In the genomic region with DNA sequence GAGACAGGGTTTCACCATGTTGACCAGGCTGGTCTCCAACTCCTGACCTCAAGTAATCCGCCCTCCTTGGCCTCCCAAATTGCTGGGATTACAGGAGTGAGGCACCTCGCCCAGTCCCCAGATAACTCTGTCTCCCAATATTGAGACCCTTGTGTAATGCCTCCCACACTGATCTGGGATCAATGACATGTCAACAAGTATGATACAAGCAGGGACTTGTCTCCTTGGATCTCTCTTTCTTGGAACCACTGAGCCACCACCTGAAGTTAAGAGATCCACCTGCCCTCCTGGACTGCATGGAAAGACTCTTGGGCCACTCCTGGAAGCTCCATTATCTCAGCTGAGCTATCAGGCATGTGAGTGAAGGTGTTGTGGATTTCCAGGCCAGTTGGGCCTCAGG, we compare ENCODE assay signal across 1 cellular context.
A peak's percentile ranks its signal among the peaks of the same experiment; 100 is the strongest.
TF ChIP-seq lines count a peak whose summit lies in the region.

No MANE protein-coding gene starts in this region.

TF ChIP-seq in GM12878, 131 proteins besides CTCF, POLR2A, EP300 and RAD21:
- TF ChIP-seq STAT1 (conservative IDR thresholded peaks at IDR 0.05), result no peak
- TF ChIP-seq POLR2AphosphoS5 (IDR thresholded peaks at IDR 0.05; ENCODE audit: low read length), result 0 out of 2 replicates have a peak, but pooled peaks have one; percentile 8
- TF ChIP-seq, protein P1, sequence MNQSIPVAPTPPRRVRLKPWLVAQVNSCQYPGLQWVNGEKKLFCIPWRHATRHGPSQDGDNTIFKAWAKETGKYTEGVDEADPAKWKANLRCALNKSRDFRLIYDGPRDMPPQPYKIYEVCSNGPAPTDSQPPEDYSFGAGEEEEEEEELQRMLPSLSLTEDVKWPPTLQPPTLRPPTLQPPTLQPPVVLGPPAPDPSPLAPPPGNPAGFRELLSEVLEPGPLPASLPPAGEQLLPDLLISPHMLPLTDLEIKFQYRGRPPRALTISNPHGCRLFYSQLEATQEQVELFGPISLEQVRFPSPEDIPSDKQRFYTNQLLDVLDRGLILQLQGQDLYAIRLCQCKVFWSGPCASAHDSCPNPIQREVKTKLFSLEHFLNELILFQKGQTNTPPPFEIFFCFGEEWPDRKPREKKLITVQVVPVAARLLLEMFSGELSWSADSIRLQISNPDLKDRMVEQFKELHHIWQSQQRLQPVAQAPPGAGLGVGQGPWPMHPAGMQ (IDR thresholded peaks at IDR 0.05; ENCODE audit: borderline replicate concordance), result no peak
- TF ChIP-seq NBN (IDR thresholded peaks at IDR 0.05), result no peak
- TF ChIP-seq CBX3 (IDR thresholded peaks at IDR 0.05; ENCODE audit: borderline replicate concordance, low read depth), result no peak
- TF ChIP-seq, protein P2, sequence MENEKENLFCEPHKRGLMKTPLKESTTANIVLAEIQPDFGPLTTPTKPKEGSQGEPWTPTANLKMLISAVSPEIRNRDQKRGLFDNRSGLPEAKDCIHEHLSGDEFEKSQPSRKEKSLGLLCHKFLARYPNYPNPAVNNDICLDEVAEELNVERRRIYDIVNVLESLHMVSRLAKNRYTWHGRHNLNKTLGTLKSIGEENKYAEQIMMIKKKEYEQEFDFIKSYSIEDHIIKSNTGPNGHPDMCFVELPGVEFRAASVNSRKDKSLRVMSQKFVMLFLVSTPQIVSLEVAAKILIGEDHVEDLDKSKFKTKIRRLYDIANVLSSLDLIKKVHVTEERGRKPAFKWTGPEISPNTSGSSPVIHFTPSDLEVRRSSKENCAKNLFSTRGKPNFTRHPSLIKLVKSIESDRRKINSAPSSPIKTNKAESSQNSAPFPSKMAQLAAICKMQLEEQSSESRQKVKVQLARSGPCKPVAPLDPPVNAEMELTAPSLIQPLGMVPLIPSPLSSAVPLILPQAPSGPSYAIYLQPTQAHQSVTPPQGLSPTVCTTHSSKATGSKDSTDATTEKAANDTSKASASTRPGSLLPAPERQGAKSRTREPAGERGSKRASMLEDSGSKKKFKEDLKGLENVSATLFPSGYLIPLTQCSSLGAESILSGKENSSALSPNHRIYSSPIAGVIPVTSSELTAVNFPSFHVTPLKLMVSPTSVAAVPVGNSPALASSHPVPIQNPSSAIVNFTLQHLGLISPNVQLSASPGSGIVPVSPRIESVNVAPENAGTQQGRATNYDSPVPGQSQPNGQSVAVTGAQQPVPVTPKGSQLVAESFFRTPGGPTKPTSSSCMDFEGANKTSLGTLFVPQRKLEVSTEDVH (IDR thresholded peaks at IDR 0.05; ENCODE audit: low read depth, partially characterized antibody), result no peak
- TF ChIP-seq, protein P3, sequence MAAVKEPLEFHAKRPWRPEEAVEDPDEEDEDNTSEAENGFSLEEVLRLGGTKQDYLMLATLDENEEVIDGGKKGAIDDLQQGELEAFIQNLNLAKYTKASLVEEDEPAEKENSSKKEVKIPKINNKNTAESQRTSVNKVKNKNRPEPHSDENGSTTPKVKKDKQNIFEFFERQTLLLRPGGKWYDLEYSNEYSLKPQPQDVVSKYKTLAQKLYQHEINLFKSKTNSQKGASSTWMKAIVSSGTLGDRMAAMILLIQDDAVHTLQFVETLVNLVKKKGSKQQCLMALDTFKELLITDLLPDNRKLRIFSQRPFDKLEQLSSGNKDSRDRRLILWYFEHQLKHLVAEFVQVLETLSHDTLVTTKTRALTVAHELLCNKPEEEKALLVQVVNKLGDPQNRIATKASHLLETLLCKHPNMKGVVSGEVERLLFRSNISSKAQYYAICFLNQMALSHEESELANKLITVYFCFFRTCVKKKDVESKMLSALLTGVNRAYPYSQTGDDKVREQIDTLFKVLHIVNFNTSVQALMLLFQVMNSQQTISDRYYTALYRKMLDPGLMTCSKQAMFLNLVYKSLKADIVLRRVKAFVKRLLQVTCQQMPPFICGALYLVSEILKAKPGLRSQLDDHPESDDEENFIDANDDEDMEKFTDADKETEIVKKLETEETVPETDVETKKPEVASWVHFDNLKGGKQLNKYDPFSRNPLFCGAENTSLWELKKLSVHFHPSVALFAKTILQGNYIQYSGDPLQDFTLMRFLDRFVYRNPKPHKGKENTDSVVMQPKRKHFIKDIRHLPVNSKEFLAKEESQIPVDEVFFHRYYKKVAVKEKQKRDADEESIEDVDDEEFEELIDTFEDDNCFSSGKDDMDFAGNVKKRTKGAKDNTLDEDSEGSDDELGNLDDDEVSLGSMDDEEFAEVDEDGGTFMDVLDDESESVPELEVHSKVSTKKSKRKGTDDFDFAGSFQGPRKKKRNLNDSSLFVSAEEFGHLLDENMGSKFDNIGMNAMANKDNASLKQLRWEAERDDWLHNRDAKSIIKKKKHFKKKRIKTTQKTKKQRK (IDR thresholded peaks at IDR 0.05; ENCODE audit: low read depth, low read length), result no peak
- TF ChIP-seq EGR1 (IDR thresholded peaks at IDR 0.05; ENCODE audit: borderline replicate concordance in 1 of 2, low read depth in 2 of 2, low read length in 2 of 2), result no peak
- no peak for TF ChIP-seq POU2F2 (IDR thresholded peaks at IDR 0.05; ENCODE audit: borderline replicate concordance, low read depth, low read length)
- TF ChIP-seq TCF7 (IDR thresholded peaks at IDR 0.05; ENCODE audit: borderline replicate concordance), result no peak
- no peak for TF ChIP-seq ZSCAN29 (IDR thresholded peaks at IDR 0.05)
- no peak for TF ChIP-seq RUNX3 (IDR thresholded peaks at IDR 0.05; ENCODE audit: low read length)
- 0 out of 2 replicates have a peak, but pooled peaks have one; percentile 54 for TF ChIP-seq SMAD5 (IDR thresholded peaks at IDR 0.05; ENCODE audit: low read depth)
- no peak for TF ChIP-seq ATF7 (IDR thresholded peaks at IDR 0.05; ENCODE audit: low read depth)
- TF ChIP-seq ZNF207 (IDR thresholded peaks at IDR 0.05; ENCODE audit: borderline replicate concordance), result no peak
